ENCODE assay signal across 15 cellular contexts in the genomic region with DNA sequence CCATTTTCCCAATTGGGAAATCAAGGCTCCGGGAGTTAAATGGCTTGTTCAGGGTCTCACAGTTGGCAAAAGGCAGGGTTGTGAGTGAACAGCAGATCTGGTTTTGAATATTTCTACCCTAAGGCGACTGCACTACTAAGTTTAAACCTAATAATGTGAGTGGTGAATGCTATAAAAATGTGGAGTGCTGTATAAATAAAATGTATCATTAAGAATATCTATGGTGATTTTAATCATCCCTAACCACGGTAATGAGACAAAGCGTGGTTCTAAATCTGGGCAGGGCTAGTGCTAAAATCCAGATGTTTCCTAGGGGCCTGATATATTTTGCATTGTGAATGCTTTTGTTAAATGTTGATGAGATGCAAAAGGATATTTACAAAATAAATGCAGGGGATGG. TPM values are rescaled to one million over a fixed set of nuclear protein-coding genes. Genes with fewer than 3 reads are reported as not detected.
DNase-seq lines count a peak whose midpoint lies in the region; TF ChIP-seq lines count a peak whose summit lies in the region.
"Had no signal": no experiment of that assay in that cellular context is flagged by ENCODE, and none has a peak within 500 bp of the region (broad histone marks: within the 10 kb centered on the region; RNA-seq: fewer than 3 reads in every experiment).

No MANE protein-coding gene starts in this region.

- TF ChIP-seq CTCF in SK-N-SH (IDR thresholded peaks at IDR 0.05) (no peak), esophagus squamous epithelium (IDR thresholded peaks at IDR 0.05) (no peak), neural crest cell (conservative IDR thresholded peaks at IDR 0.05) (no peak), chondrocyte (IDR thresholded peaks at IDR 0.05) (no peak), suprapubic skin (IDR thresholded peaks at IDR 0.05) (no peak)

- no peaks in the 10 kb centered on the region for H3F3A ChIP-seq in SK-N-SH (replicated peaks; ENCODE audit: insufficient read depth)

- H3K4me3 ChIP-seq in SK-N-SH (ENCODE audit: low read depth in 2 of 2, low read length in 1 of 2) (no peak overlapping the region), esophagus squamous epithelium (no peak overlapping the region), suprapubic skin (no peak overlapping the region)

- intact Hi-C loops in esophagus squamous epithelium (cut with DNase I) = no loop called here

- POLR2A ChIA-PET in SK-N-SH (lab: Yijun Ruan, JAX) = no interaction called here

- DNase-seq in DMS79 treated with DMSO at 0.1 percent for 48 hours (lab: John Stamatoyannopoulos, UW) (peak; percentile 39), SK-N-SH (peak; percentile 49), esophagus squamous epithelium (lab: John Stamatoyannopoulos, UW) (no peak), neural crest cell (ENCODE audit: low read depth, low spot score) (no peak), chondrocyte (ENCODE audit: low spot score) (no peak), NCI-H345 (lab: John Stamatoyannopoulos, UW) (no peak), suprapubic skin (ENCODE audit: low spot score in 2 of 2) (no peak)
- DNase-seq: ACHN; CD4-positive, CD25-positive, alpha-beta regulatory T cell; DMS53; H9; NCI-H187 treated with DMSO at 0.1 percent for 48 hours; NCI-H69; NK-92 treated with Interleukin-12 subunit alpha and Interleukin-12 subunit beta, amount 100 ng/mL, for 24 hours had no signal

- H3K27me3 Mint-ChIP-seq in neural crest cell (ENCODE audit: low read depth) (no peaks in the 10 kb centered on the region), chondrocyte (ENCODE audit: low read depth) (peaks cover 13% of the 10 kb centered on the region)
- H3K27me3 Mint-ChIP-seq: CD4-positive, CD25-positive, alpha-beta regulatory T cell had no signal

- no peak overlapping the region for H3K4me2 ChIP-seq in SK-N-SH

- H3K36me3 ChIP-seq in SK-N-SH (replicated peaks in 1 of 2; ENCODE audit: control insufficient read depth in 1 of 2, insufficient read depth in 2 of 2, low read length in 1 of 2) = no peaks in the 10 kb centered on the region
- H3K36me3 ChIP-seq in esophagus squamous epithelium = no peaks in the 10 kb centered on the region
- no peaks in the 10 kb centered on the region for H3K36me3 ChIP-seq in suprapubic skin

- TF ChIP-seq RAD21 in SK-N-SH (IDR thresholded peaks at IDR 0.05; ENCODE audit: low read length) = no peak

- peaks cover 3% of the 10 kb centered on the region for H3K36me3 Mint-ChIP-seq in neural crest cell (ENCODE audit: low read depth)
- no peaks in the 10 kb centered on the region for H3K36me3 Mint-ChIP-seq in chondrocyte (ENCODE audit: low read depth)

- H3K9ac ChIP-seq in SK-N-SH = no peak overlapping the region

- H3K4me3 Mint-ChIP-seq in neural crest cell = peak overlapping the region; percentile 48
- no peak overlapping the region for H3K4me3 Mint-ChIP-seq in chondrocyte (ENCODE audit: unreplicated experiment)
- H3K4me3 Mint-ChIP-seq: CD4-positive, CD25-positive, alpha-beta regulatory T cell had no signal

- H3K4me1 Mint-ChIP-seq in neural crest cell (peaks cover 89% of the 10 kb centered on the region), chondrocyte (ENCODE audit: low read depth) (peaks cover 23% of the 10 kb centered on the region)

- H3K9me3 Mint-ChIP-seq in neural crest cell (no peaks in the 10 kb centered on the region), chondrocyte (ENCODE audit: low read depth) (no peaks in the 10 kb centered on the region)
- H3K9me3 Mint-ChIP-seq: CD4-positive, CD25-positive, alpha-beta regulatory T cell; H9 had no signal

- CTCF ChIA-PET in SK-N-SH (lab: Yijun Ruan, JAX) = interaction anchor here (1.3 to 3.5 kb wide), 5 partner anchors 9 to 57 kb away, joined by 3 to 14 read pairs (median 4); no protein-coding TSS in a partner anchor

- no peak overlapping the region for H2AFZ ChIP-seq in SK-N-SH (ENCODE audit: low read depth)

- no peaks in the 10 kb centered on the region; the same call in 1 of the 2 replicates for H3K27me3 ChIP-seq in SK-N-SH (ENCODE audit: insufficient read depth)
- H3K27me3 ChIP-seq in esophagus squamous epithelium = no peaks in the 10 kb centered on the region
- no peaks in the 10 kb centered on the region for H3K27me3 ChIP-seq in suprapubic skin

- H3K4me1 ChIP-seq in SK-N-SH (ENCODE audit: control insufficient read depth in 1 of 2, insufficient read depth in 2 of 2, low read depth in 1 of 2, low read length in 1 of 2) (peaks cover 12 to 49% of the 10 kb centered on the region in 2 experiments; a peak in 3 of 4 replicates), esophagus squamous epithelium (peaks cover 0 to 26% (median 6%) of the 10 kb centered on the region in 3 donors), suprapubic skin (peaks cover 5% of the 10 kb centered on the region)

- no peaks in the 10 kb centered on the region for H3K79me2 ChIP-seq in SK-N-SH (ENCODE audit: insufficient read depth)

- peak overlapping the region in 1 of 2 experiments; percentile 85; a peak in 2 of 4 replicates for H3K27ac ChIP-seq in SK-N-SH (ENCODE audit: low read depth in 2 of 2, low read length in 1 of 2)
- H3K27ac ChIP-seq in esophagus squamous epithelium = peak overlapping the region in 3 of 4 donors; percentile 38 to 61 (median 55)
- no peak overlapping the region for H3K27ac ChIP-seq in suprapubic skin
- H3K27ac ChIP-seq: HL-60 had no signal

- TF ChIP-seq EP300 in SK-N-SH (IDR thresholded peaks at IDR 0.05; ENCODE audit: borderline replicate concordance in 1 of 2, low read depth in 1 of 2, low read length in 1 of 2) = peak in 1 of 2 experiments; percentile 75; a peak in 2 of 4 replicates
- no peak for TF ChIP-seq EP300 in suprapubic skin (IDR thresholded peaks at IDR 0.05)

- WGBS in SK-N-SH (ENCODE audit: low lambda C conversion rate) = 54% methylated on average over 4 of the region's 4 CpGs
- WGBS in esophagus squamous epithelium, 2 donors = 74 to 76% methylated on average over 4 of the region's 4 CpGs
- WGBS in suprapubic skin = 78% methylated on average over 4 of the region's 4 CpGs

- no peak for TF ChIP-seq POLR2A in esophagus squamous epithelium (IDR thresholded peaks at IDR 0.05)
- TF ChIP-seq POLR2A in suprapubic skin (IDR thresholded peaks at IDR 0.05) = no peak

- H4K20me1 ChIP-seq in SK-N-SH (ENCODE audit: insufficient read depth) = no peaks in the 10 kb centered on the region

- peak overlapping the region; percentile 89 for H3K27ac Mint-ChIP-seq in neural crest cell (ENCODE audit: unreplicated experiment)
- no peak overlapping the region for H3K27ac Mint-ChIP-seq in chondrocyte (ENCODE audit: unreplicated experiment)
- H3K27ac Mint-ChIP-seq: CD4-positive, CD25-positive, alpha-beta regulatory T cell had no signal

- H3K9me3 ChIP-seq in SK-N-SH (no peaks in the 10 kb centered on the region), esophagus squamous epithelium (no peaks in the 10 kb centered on the region), suprapubic skin (no peaks in the 10 kb centered on the region)

- H3K9me2 ChIP-seq in SK-N-SH = no peaks in the 10 kb centered on the region

TF ChIP-seq in SK-N-SH, 30 proteins besides CTCF, POLR2A, EP300 and RAD21:
- no peak for TF ChIP-seq FOXM1 (IDR thresholded peaks at IDR 0.05; ENCODE audit: low read depth)
- peak; percentile 65 for TF ChIP-seq GATA2 (CRISPR knock-in tag; IDR thresholded peaks at IDR 0.05)
- TF ChIP-seq RCOR1 (IDR thresholded peaks at IDR 0.05; ENCODE audit: low read length) = peak; percentile 75
- no peak for TF ChIP-seq SMC3 (IDR thresholded peaks at IDR 0.05; ENCODE audit: low read depth, low read length)

RNA-seq across cellular contexts. Expression of gene TSPAN18, which starts 58.0 kb away (rescaled TPM):
- polyA plus RNA-seq in SK-N-SH (2012; rRNA removed) = 0.72 and 1.3 TPM in 2 replicates
- 0.91 and 1.8 TPM in 2 replicates for polyA plus RNA-seq in SK-N-SH (2012; cell fraction: cytosol; rRNA removed)
- polyA plus RNA-seq in SK-N-SH (2012; cell fraction: nucleus; rRNA removed) = 0.81 and 1.2 TPM in 2 replicates
- 1 to 10 TPM in 3 of 4 donors, under 1 TPM in 1; 0.80 to 4.4 (median 2.0) TPM for total RNA-seq in esophagus squamous epithelium
- 116 and 125 TPM in 2 replicates for total RNA-seq in neural crest cell
- total RNA-seq in chondrocyte = 4.0 to 4.9 TPM (median 4.6 TPM) in 3 replicates
- 1 to 10 TPM; 1.3 to 5.1 (median 3.9) TPM for total RNA-seq in suprapubic skin

Comparison
In these comparisons a context has a peak if more than half of its experiments do, and no peak if none do; other contexts are left out.
1. DNase-seq: peak in DMS79 treated with DMSO at 0.1 percent for 48 hours (single experiment) and SK-N-SH (single experiment); none in esophagus squamous epithelium (single experiment), neural crest cell (single experiment), chondrocyte (single experiment), NCI-H345 (single experiment) and suprapubic skin (0 of 2).
2. RNA of gene TSPAN18, which starts 58.0 kb away (total RNA-seq): 116 to 125 TPM in neural crest cell; 1.3 to 5.1 TPM in suprapubic skin, 4.0 to 4.9 TPM in chondrocyte and 0.80 to 4.4 TPM in esophagus squamous epithelium; every median in the first group is over 10 times any median in the second.